In the genomic region with DNA sequence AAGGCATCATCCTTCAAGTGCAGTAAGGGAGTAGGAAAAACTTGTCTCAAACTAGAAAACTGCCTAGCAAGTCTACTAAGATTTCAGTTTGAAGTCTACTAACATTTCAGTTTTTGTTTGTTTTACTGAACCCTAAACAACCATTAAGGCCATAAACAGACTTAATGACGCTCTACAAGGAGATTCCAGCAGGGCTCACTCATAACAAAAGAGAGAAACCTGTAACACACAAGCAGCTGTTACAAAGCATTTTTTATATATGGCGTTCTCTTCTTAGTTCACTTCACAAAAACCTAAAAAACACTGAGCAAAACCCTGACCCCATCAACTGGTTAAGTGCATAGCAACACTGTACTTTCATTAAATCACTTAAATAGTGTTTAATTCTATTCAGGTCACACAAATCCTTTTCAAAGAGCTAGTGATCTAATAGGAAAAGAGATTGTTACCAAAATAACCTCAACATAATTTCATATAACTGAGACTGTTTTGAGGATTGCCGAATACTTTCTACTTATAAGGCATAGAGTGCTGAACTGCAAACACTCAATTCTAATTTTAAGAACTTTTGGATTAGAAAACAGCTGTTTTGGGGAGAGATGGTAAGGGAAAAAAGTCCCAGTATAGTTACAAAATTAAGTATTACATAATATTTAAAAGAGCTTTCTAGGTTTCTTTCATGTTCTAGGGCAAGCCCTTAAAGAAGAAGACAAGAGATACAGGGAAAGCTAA, we compare ENCODE assay signal across 1 cellular context.
TF ChIP-seq lines count a peak whose summit lies in the region.

No MANE protein-coding gene starts in this region.

TF ChIP-seq in H1, 55 proteins besides CTCF, POLR2A, EP300 and RAD21 (continued from another document):
- TF ChIP-seq BCL11A (IDR thresholded peaks at IDR 0.05; ENCODE audit: low read depth in 2 of 2, low read length in 2 of 2) (no peak), CHD1 (IDR thresholded peaks at IDR 0.05; ENCODE audit: low read depth, low read length) (no peak), RFX5 (IDR thresholded peaks at IDR 0.05; ENCODE audit: borderline replicate concordance, low read depth, low read length) (no peak), SIN3A (conservative IDR thresholded peaks at IDR 0.05 in 1 of 2, IDR thresholded peaks at IDR 0.05 in 1 of 2; ENCODE audit: low read depth in 1 of 2, low read length in 2 of 2) (no peak), KDM1A (IDR thresholded peaks at IDR 0.05; ENCODE audit: borderline replicate concordance, low read length) (no peak), SUZ12 (IDR thresholded peaks at IDR 0.05; ENCODE audit: low read length) (no peak), POU5F1 (IDR thresholded peaks at IDR 0.05; ENCODE audit: low read depth, low read length) (no peak), NRF1 (IDR thresholded peaks at IDR 0.05; ENCODE audit: low read depth, low read length) (no peak), RNF2 (IDR thresholded peaks at IDR 0.05; ENCODE audit: borderline replicate concordance, low read depth, low read length, missing control alignments, poor library complexity, severe bottlenecking) (no peak), SIRT6 (IDR thresholded peaks at IDR 0.05; ENCODE audit: low read length) (no peak), MAX (IDR thresholded peaks at IDR 0.05) (no peak), SP1 (IDR thresholded peaks at IDR 0.05; ENCODE audit: low read depth, low read length) (no peak)
- TF ChIP-seq, protein P1, sequence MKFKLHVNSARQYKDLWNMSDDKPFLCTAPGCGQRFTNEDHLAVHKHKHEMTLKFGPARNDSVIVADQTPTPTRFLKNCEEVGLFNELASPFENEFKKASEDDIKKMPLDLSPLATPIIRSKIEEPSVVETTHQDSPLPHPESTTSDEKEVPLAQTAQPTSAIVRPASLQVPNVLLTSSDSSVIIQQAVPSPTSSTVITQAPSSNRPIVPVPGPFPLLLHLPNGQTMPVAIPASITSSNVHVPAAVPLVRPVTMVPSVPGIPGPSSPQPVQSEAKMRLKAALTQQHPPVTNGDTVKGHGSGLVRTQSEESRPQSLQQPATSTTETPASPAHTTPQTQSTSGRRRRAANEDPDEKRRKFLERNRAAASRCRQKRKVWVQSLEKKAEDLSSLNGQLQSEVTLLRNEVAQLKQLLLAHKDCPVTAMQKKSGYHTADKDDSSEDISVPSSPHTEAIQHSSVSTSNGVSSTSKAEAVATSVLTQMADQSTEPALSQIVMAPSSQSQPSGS (IDR thresholded peaks at IDR 0.05; ENCODE audit: low read length), result no peak
